8 cellular contexts compared by ENCODE assay signal in genomic region chr7:103348452-103348851, GRCh38. TPM values are rescaled to one million over a fixed set of nuclear protein-coding genes. Genes with fewer than 3 reads are reported as not detected.
A peak's percentile ranks its signal among the peaks of the same experiment; 100 is the strongest.
DNase-seq lines count a peak whose midpoint lies in the region; ATAC-seq, FAIRE-seq and TF ChIP-seq lines count a peak whose summit lies in the region.

No MANE protein-coding gene starts in this region.

- FAIRE-seq in kidney (lab: Jason Lieb, UNC) = no peak

- H3K4me1 Mint-ChIP-seq in activated T-helper 1 cell treated with anti-CD3 and anti-CD28 coated beads, Interleukin-12 subunit alpha, Interleukin-12 subunit beta, Interleukin-2, Interleukin-4 antibody, amounts not matched to agents 30 ng/mL and 10 ng/mL and 1 ng/mL, durations not matched to agents 14 hours and 24 hours and 36 hours (ENCODE audit: low read depth) = peaks cover 65% of the 10 kb centered on the region

- no peak overlapping the region for H3K27ac ChIP-seq in kidney (ENCODE audit: low read depth in 2 of 2, low read length in 2 of 2)
- H3K27ac ChIP-seq in tibial artery = peak overlapping the region; percentile 93 to 94

- DNase-seq in activated effector memory CD4-positive, alpha-beta T cell treated with anti-CD3 and anti-CD28 coated beads, Interleukin-2, amount 50 U/mL, for 16 hours = peak; percentile 68
- no peak for DNase-seq in activated effector memory CD4-positive, alpha-beta T cell treated with Interleukin-2 at 50 U/mL for 16 hours
- DNase-seq in activated T-helper 1 cell treated with anti-CD3 and anti-CD28 coated beads, Interleukin-12 subunit alpha, Interleukin-12 subunit beta, Interleukin-2, Interleukin-4 antibody, amounts not matched to agents 30 ng/mL and 10 ng/mL and 1 ng/mL, durations not matched to agents 14 hours and 24 hours and 36 hours (ENCODE audit: low spot score) = no peak
- DNase-seq in kidney = no peak
- no peak for DNase-seq in tibial artery
- DNase-seq in activated CD4-positive, CD25-positive, alpha-beta regulatory T cell treated with anti-CD3 and anti-CD28 coated beads, Interleukin-2, amount 50 U/mL, for 72 hours = no peak

- no peaks in the 10 kb centered on the region for H3K27me3 Mint-ChIP-seq in activated T-helper 1 cell treated with anti-CD3 and anti-CD28 coated beads, Interleukin-12 subunit alpha, Interleukin-12 subunit beta, Interleukin-2, Interleukin-4 antibody, amounts not matched to agents 30 ng/mL and 10 ng/mL and 1 ng/mL, durations not matched to agents 14 hours and 24 hours and 36 hours (ENCODE audit: insufficient read depth)

- H3K4me3 ChIP-seq in kidney (ENCODE audit: low read length in 2 of 2) (peak overlapping the region; percentile 98 to 100), tibial artery (peak overlapping the region; percentile 83 to 96)

- H3K36me3 ChIP-seq in kidney (ENCODE audit: control insufficient read depth in 1 of 2, insufficient read depth in 2 of 2, low read length in 2 of 2) (peaks cover 0 to 3% of the 10 kb centered on the region in 2 donors), tibial artery (peaks cover 0 to 17% (median 11%) of the 10 kb centered on the region in 3 donors)

- intact Hi-C loops in activated T-helper 1 cell treated with anti-CD3 and anti-CD28 coated beads, Interleukin-12 subunit alpha, Interleukin-12 subunit beta, Interleukin-2, Interleukin-4 antibody, amounts not matched to agents 30 ng/mL and 10 ng/mL and 1 ng/mL, durations not matched to agents 14 hours and 24 hours and 36 hours (cut with micrococcal nuclease) = loop anchor here (1.0 to 5.0 kb wide), 2 partner anchors 51 to 859 kb away; partner anchors contain the start of genes ORC5 and PMPCB
- intact Hi-C loops in kidney (cut with DNase I) (no loop called here), tibial artery (cut with DNase I; ENCODE audit: low total_unique reads) (no loop called here)

- ATAC-seq in GM21619 (IDR thresholded peaks at IDR 0.05; ENCODE audit: unreplicated experiment) (no peak), HG02870 (IDR thresholded peaks at IDR 0.05; ENCODE audit: unreplicated experiment) (no peak)

- H3K27me3 ChIP-seq in tibial artery = no peaks in the 10 kb centered on the region

- H3K9ac ChIP-seq in kidney (ENCODE audit: low read length in 2 of 2) = peak overlapping the region; percentile 64 to 100

- no peaks in the 10 kb centered on the region for H3K9me3 ChIP-seq in kidney (ENCODE audit: control insufficient read depth in 1 of 2, low read length in 2 of 2)
- no peaks in the 10 kb centered on the region for H3K9me3 ChIP-seq in tibial artery

- H3K36me3 Mint-ChIP-seq in activated T-helper 1 cell treated with anti-CD3 and anti-CD28 coated beads, Interleukin-12 subunit alpha, Interleukin-12 subunit beta, Interleukin-2, Interleukin-4 antibody, amounts not matched to agents 30 ng/mL and 10 ng/mL and 1 ng/mL, durations not matched to agents 14 hours and 24 hours and 36 hours (ENCODE audit: low read depth) = peaks cover 29% of the 10 kb centered on the region

- peak overlapping the region; percentile 82 for H3K27ac Mint-ChIP-seq in activated T-helper 1 cell treated with anti-CD3 and anti-CD28 coated beads, Interleukin-12 subunit alpha, Interleukin-12 subunit beta, Interleukin-2, Interleukin-4 antibody, amounts not matched to agents 30 ng/mL and 10 ng/mL and 1 ng/mL, durations not matched to agents 14 hours and 24 hours and 36 hours

- H3K9me3 Mint-ChIP-seq in activated T-helper 1 cell treated with anti-CD3 and anti-CD28 coated beads, Interleukin-12 subunit alpha, Interleukin-12 subunit beta, Interleukin-2, Interleukin-4 antibody, amounts not matched to agents 30 ng/mL and 10 ng/mL and 1 ng/mL, durations not matched to agents 14 hours and 24 hours and 36 hours = no peaks in the 10 kb centered on the region

- H3K4me1 ChIP-seq in kidney (ENCODE audit: control insufficient read depth in 1 of 2, insufficient read depth in 1 of 2, low read depth in 1 of 2, low read length in 2 of 2) = peaks cover 5 to 20% of the 10 kb centered on the region in 2 donors
- H3K4me1 ChIP-seq in tibial artery = peaks cover 0 to 56% (median 43%) of the 10 kb centered on the region in 4 donors

- TF ChIP-seq CTCF in kidney (IDR thresholded peaks at IDR 0.05; ENCODE audit: borderline replicate concordance, extremely low read depth, insufficient read depth) = no peak
- TF ChIP-seq CTCF in tibial artery (IDR thresholded peaks at IDR 0.05) = no peak

- H3K4me3 Mint-ChIP-seq in activated T-helper 1 cell treated with anti-CD3 and anti-CD28 coated beads, Interleukin-12 subunit alpha, Interleukin-12 subunit beta, Interleukin-2, Interleukin-4 antibody, amounts not matched to agents 30 ng/mL and 10 ng/mL and 1 ng/mL, durations not matched to agents 14 hours and 24 hours and 36 hours = peak overlapping the region; percentile 95

RNA-seq across cellular contexts. Expression of gene PSMC2, which starts 1.0 kb away (rescaled TPM):
- total RNA-seq in activated T-helper 1 cell treated with anti-CD3 and anti-CD28 coated beads, Interleukin-12 subunit alpha, Interleukin-12 subunit beta, Interleukin-2, Interleukin-4 antibody, amounts not matched to agents 30 ng/mL and 10 ng/mL and 1 ng/mL, durations not matched to agents 14 hours and 24 hours and 36 hours = 220 and 225 TPM in 2 replicates
- 98.8 TPM for total RNA-seq in kidney
- 115 TPM for polyA plus RNA-seq in kidney (ENCODE audit: insufficient read depth, low read depth, low replicate concordance)

RNA-seq across cellular contexts. Expression of gene DNAJC2, which starts 3.9 kb away (rescaled TPM):
- 63.8 and 68.6 TPM in 2 replicates for total RNA-seq in activated T-helper 1 cell treated with anti-CD3 and anti-CD28 coated beads, Interleukin-12 subunit alpha, Interleukin-12 subunit beta, Interleukin-2, Interleukin-4 antibody, amounts not matched to agents 30 ng/mL and 10 ng/mL and 1 ng/mL, durations not matched to agents 14 hours and 24 hours and 36 hours
- total RNA-seq in kidney = 20.9 TPM
- polyA plus RNA-seq in kidney (ENCODE audit: insufficient read depth, low read depth, low replicate concordance) = 14.4 TPM

RNA-seq across cellular contexts. Expression of gene PMPCB, which starts 51.2 kb away (rescaled TPM):
- total RNA-seq in activated T-helper 1 cell treated with anti-CD3 and anti-CD28 coated beads, Interleukin-12 subunit alpha, Interleukin-12 subunit beta, Interleukin-2, Interleukin-4 antibody, amounts not matched to agents 30 ng/mL and 10 ng/mL and 1 ng/mL, durations not matched to agents 14 hours and 24 hours and 36 hours = 71.5 and 75.5 TPM in 2 replicates
- 65.8 TPM for total RNA-seq in kidney
- polyA plus RNA-seq in kidney (ENCODE audit: insufficient read depth, low read depth, low replicate concordance) = 85.3 TPM

Comparison
In these comparisons a context has a peak if more than half of its experiments do, and no peak if none do; other contexts are left out.
1. H3K27ac ChIP-seq: peak in tibial artery (2 of 2); none in kidney (0 of 2).